8 cellular contexts compared by ENCODE assay signal in genomic region chr10:32367793-32368453, GRCh38. TPM values are rescaled to one million over a fixed set of nuclear protein-coding genes. Genes with fewer than 3 reads are reported as not detected.
DNase-seq lines count a peak whose midpoint lies in the region; ATAC-seq and TF ChIP-seq lines count a peak whose summit lies in the region.

No MANE protein-coding gene starts in this region.

- H3F3A ChIP-seq in DOHH2 (ENCODE audit: control insufficient read depth, insufficient read depth): peaks cover 10% of the 10 kb centered on the region; the same call in 1 of the 2 replicates

- no peak overlapping the region for H3K23ac ChIP-seq in trophoblast cell (ENCODE audit: low read length)

- no peak overlapping the region for H3K27ac Mint-ChIP-seq in activated naive CD4-positive, alpha-beta T cell treated with anti-CD3 and anti-CD28 coated beads, Interleukin-2, amount 10 ng/mL, durations not matched to agents 7 days and 5 days

- H3K27me3 Mint-ChIP-seq in activated naive CD4-positive, alpha-beta T cell treated with anti-CD3 and anti-CD28 coated beads, Interleukin-2, amount 10 ng/mL, durations not matched to agents 7 days and 5 days: no peaks in the 10 kb centered on the region

- DNase-seq in SK-N-DZ (ENCODE audit: low spot score) (peak; percentile 28), germinal center (ENCODE audit: low spot score) (peak; percentile 60), trophoblast cell (peak; percentile 52 to 83), transverse colon (peak; percentile 84), HuH-7 (ENCODE audit: low spot score) (no peak)
- DNase-seq in activated naive CD4-positive, alpha-beta T cell treated with anti-CD3 and anti-CD28 coated beads, Interleukin-2, amount 10 ng/mL, durations not matched to agents 7 days and 5 days: peak; percentile 82

- H4K12ac ChIP-seq in trophoblast cell (ENCODE audit: low read depth, low read length): no peak overlapping the region

- H3K4me1 ChIP-seq in DOHH2 (ENCODE audit: control insufficient read depth, low read length): peaks cover 8% of the 10 kb centered on the region
- H3K4me1 ChIP-seq in trophoblast cell (ENCODE audit: control insufficient read depth in 1 of 2, insufficient read depth in 2 of 2, low read length in 2 of 2): no peaks in the 10 kb centered on the region
- H3K4me1 ChIP-seq in transverse colon: peaks cover under 1 to 61% (median 21%) of the 10 kb centered on the region in 4 donors

- no peak for TF ChIP-seq EP300 in transverse colon (IDR thresholded peaks at IDR 0.05; ENCODE audit: low read depth)

- H3K14ac ChIP-seq in trophoblast cell (ENCODE audit: low read length): no peak overlapping the region

- H3K4me3 ChIP-seq in DOHH2 (ENCODE audit: low read length): no peak overlapping the region
- H3K4me3 ChIP-seq in trophoblast cell (ENCODE audit: low read depth, low read length): no peak overlapping the region
- H3K4me3 ChIP-seq in transverse colon: peak overlapping the region in 1 of 4 donors; percentile 9

- H2BK120ac ChIP-seq in trophoblast cell (ENCODE audit: insufficient read depth, low read length, poor library complexity): no peak overlapping the region

- in situ Hi-C loops in transverse colon (cut with MboI; ENCODE audit: low pct_ligation_motif_present in 1 of 4, low pct_unique_long_range_greater_than_20kb in 1 of 4, low sequenced_read_pairs in 3 of 4): loop anchor here in 1 of 4 donors (25.0 kb wide), 1 partner anchor 106 kb away; no protein-coding TSS in a partner anchor

- peak overlapping the region; percentile 47 for H3K4me2 ChIP-seq in DOHH2 (ENCODE audit: low read length)
- no peak overlapping the region for H3K4me2 ChIP-seq in trophoblast cell (ENCODE audit: low read length)

- H3K9me2 ChIP-seq in DOHH2 (replicated peaks; ENCODE audit: control insufficient read depth, low read length): no peaks in the 10 kb centered on the region

- H2AFZ ChIP-seq in trophoblast cell (ENCODE audit: insufficient read depth, low read length, poor library complexity): no peak overlapping the region

- H3K4me3 Mint-ChIP-seq in activated naive CD4-positive, alpha-beta T cell treated with anti-CD3 and anti-CD28 coated beads, Interleukin-2, amount 10 ng/mL, durations not matched to agents 7 days and 5 days: no peak overlapping the region

- intact Hi-C loops in transverse colon (cut with DNase I; ENCODE audit: low total_unique reads): no loop called here

- H3K4ac ChIP-seq in trophoblast cell (ENCODE audit: low read depth, low read length): no peak overlapping the region

- peaks cover 44% of the 10 kb centered on the region for H3K4me1 Mint-ChIP-seq in activated naive CD4-positive, alpha-beta T cell treated with anti-CD3 and anti-CD28 coated beads, Interleukin-2, amount 10 ng/mL, durations not matched to agents 7 days and 5 days

- no peaks in the 10 kb centered on the region for H4K20me1 ChIP-seq in DOHH2 (ENCODE audit: control insufficient read depth, insufficient read depth, low read depth, low read length)

- no peak for TF ChIP-seq POLR2A in transverse colon (IDR thresholded peaks at IDR 0.05)

- H3K36me3 ChIP-seq in DOHH2 (ENCODE audit: control insufficient read depth, low read length): peaks cover 4% of the 10 kb centered on the region; the same call in 1 of the 2 replicates
- no peaks in the 10 kb centered on the region for H3K36me3 ChIP-seq in trophoblast cell (ENCODE audit: control insufficient read depth in 1 of 2, insufficient read depth in 2 of 2, low read length in 2 of 2)
- H3K36me3 ChIP-seq in transverse colon: no peaks in the 10 kb centered on the region

- H3K79me1 ChIP-seq in trophoblast cell (ENCODE audit: low read length): no peaks in the 10 kb centered on the region

- no peak overlapping the region for H2AK5ac ChIP-seq in trophoblast cell (ENCODE audit: low read length)

- no peak overlapping the region for H3K27ac ChIP-seq in DOHH2 (ENCODE audit: low read depth, low read length)
- H3K27ac ChIP-seq in trophoblast cell (ENCODE audit: low read depth, low read length): no peak overlapping the region
- H3K27ac ChIP-seq in transverse colon: peak overlapping the region in 2 of 4 donors; percentile 18 to 46

- H3K9ac ChIP-seq in trophoblast cell (ENCODE audit: low read length): no peak overlapping the region

- ATAC-seq in HG03280 (IDR thresholded peaks at IDR 0.05; ENCODE audit: unreplicated experiment): peak; percentile 53

- H3K36me3 Mint-ChIP-seq in activated naive CD4-positive, alpha-beta T cell treated with anti-CD3 and anti-CD28 coated beads, Interleukin-2, amount 10 ng/mL, durations not matched to agents 7 days and 5 days: peaks cover 17% of the 10 kb centered on the region

- H3K9me3 ChIP-seq in DOHH2 (ENCODE audit: control insufficient read depth, insufficient read depth, low read length) (no peaks in the 10 kb centered on the region), trophoblast cell (ENCODE audit: insufficient read depth, low read depth, low read length) (no peaks in the 10 kb centered on the region), transverse colon (no peaks in the 10 kb centered on the region)

- CTCF ChIA-PET in activated naive CD4-positive, alpha-beta T cell treated with anti-CD3 and anti-CD28 coated beads, Interleukin-2, amount 10 ng/mL, durations not matched to agents 7 days and 5 days (lab: Charles Lee): interaction anchor here (0.6 to 5.3 kb wide), 13 partner anchors 10 to 362 kb away, joined by 3 to 23 read pairs (median 5); no protein-coding TSS in a partner anchor

- H3K9me3 Mint-ChIP-seq in activated naive CD4-positive, alpha-beta T cell treated with anti-CD3 and anti-CD28 coated beads, Interleukin-2, amount 10 ng/mL, durations not matched to agents 7 days and 5 days: no peaks in the 10 kb centered on the region

- H2BK5ac ChIP-seq in trophoblast cell (ENCODE audit: low read depth, low read length, poor library complexity): no peak overlapping the region

- no peak overlapping the region for H3K18ac ChIP-seq in trophoblast cell (ENCODE audit: low read length)

- no peak overlapping the region for H4K8ac ChIP-seq in trophoblast cell (ENCODE audit: low read depth, low read length)

- no peak overlapping the region for H4K91ac ChIP-seq in trophoblast cell (ENCODE audit: low read depth, low read length)

- WGBS in trophoblast cell (ENCODE audit: extremely low coverage, insufficient coverage, insufficient read length): no CpG with 5 or more reads among the region's 7 CpGs
- WGBS in transverse colon (ENCODE audit: low coverage in 1 of 2), 2 donors: 2 to 28% methylated on average over 5 to 7 of the region's 7 CpGs

- TF ChIP-seq CTCF in DOHH2 (IDR thresholded peaks at IDR 0.05; ENCODE audit: low read depth, low read length, poor library complexity, severe bottlenecking) (peak; percentile 86), transverse colon (IDR thresholded peaks at IDR 0.05) (peak; percentile 78 to 84 (median 80))

- H3K27me3 ChIP-seq in DOHH2 (ENCODE audit: control insufficient read depth, low read length): no peaks in the 10 kb centered on the region
- no peaks in the 10 kb centered on the region for H3K27me3 ChIP-seq in trophoblast cell (ENCODE audit: insufficient read depth, low read length)
- H3K27me3 ChIP-seq in transverse colon: no peaks in the 10 kb centered on the region

- H3K79me2 ChIP-seq in DOHH2 (ENCODE audit: control insufficient read depth, low read length): peaks cover 80% of the 10 kb centered on the region
- H3K79me2 ChIP-seq in trophoblast cell (ENCODE audit: control insufficient read depth, insufficient read depth, low read length, poor library complexity): no peaks in the 10 kb centered on the region

- H2BK12ac ChIP-seq in trophoblast cell (ENCODE audit: low read length): no peak overlapping the region

RNA-seq across cellular contexts. Expression of gene EPC1, which starts 21.0 kb away (rescaled TPM):
- 13.9 and 16.9 TPM in 2 replicates for polyA plus RNA-seq in SK-N-DZ (2014; cell fraction: cytosol; rRNA removed)
- 30.4 and 41.2 TPM in 2 replicates for polyA plus RNA-seq in SK-N-DZ (2014; cell fraction: nucleus; rRNA removed)
- polyA plus RNA-seq in trophoblast cell (2013): 20.2 and 21.7 TPM in 2 replicates
- total RNA-seq in transverse colon: 100 to 1,000 TPM in 1 of 4 donors, 10 to 100 TPM in 3; 40.3 to 148 (median 62.2) TPM
